In genomic region chr2:45180784-45181183, GRCh38 we compare ENCODE assay signal across 1 cellular context.
TF ChIP-seq lines count a peak whose summit lies in the region.

No MANE protein-coding gene starts in this region.

TF ChIP-seq in IMR-90, 13 proteins besides CTCF, POLR2A, EP300 and RAD21 (continued from another document):
- TF ChIP-seq ELK1 (IDR thresholded peaks at IDR 0.05; ENCODE audit: borderline replicate concordance, low read depth, low read length): no peak
- no peak for TF ChIP-seq CEBPB (IDR thresholded peaks at IDR 0.05; ENCODE audit: low read depth, low read length)
- TF ChIP-seq MAZ (IDR thresholded peaks at IDR 0.05; ENCODE audit: borderline replicate concordance, low read depth, low read length): no peak
- TF ChIP-seq NFE2L2 (IDR thresholded peaks at IDR 0.05; ENCODE audit: low read depth, low read length): no peak
- TF ChIP-seq USF2 (IDR thresholded peaks at IDR 0.05; ENCODE audit: low read depth, low read length): no peak
- TF ChIP-seq CHD1 (IDR thresholded peaks at IDR 0.05; ENCODE audit: low read depth, low read length): no peak
- TF ChIP-seq BHLHE40 (IDR thresholded peaks at IDR 0.05; ENCODE audit: low read depth, low read length): no peak
- no peak for TF ChIP-seq MAFK (IDR thresholded peaks at IDR 0.05; ENCODE audit: low read depth, low read length)
- TF ChIP-seq FOS (IDR thresholded peaks at IDR 0.05; ENCODE audit: low read depth, low read length): no peak
- no peak for TF ChIP-seq MXI1 (IDR thresholded peaks at IDR 0.05; ENCODE audit: borderline replicate concordance, low read depth, low read length)
- TF ChIP-seq RFX5 (IDR thresholded peaks at IDR 0.05; ENCODE audit: low read depth, low read length): no peak
TF ChIP-seq in IMR-90: peak in this region for 0.
